25 cellular contexts compared by ENCODE assay signal in the genomic region with DNA sequence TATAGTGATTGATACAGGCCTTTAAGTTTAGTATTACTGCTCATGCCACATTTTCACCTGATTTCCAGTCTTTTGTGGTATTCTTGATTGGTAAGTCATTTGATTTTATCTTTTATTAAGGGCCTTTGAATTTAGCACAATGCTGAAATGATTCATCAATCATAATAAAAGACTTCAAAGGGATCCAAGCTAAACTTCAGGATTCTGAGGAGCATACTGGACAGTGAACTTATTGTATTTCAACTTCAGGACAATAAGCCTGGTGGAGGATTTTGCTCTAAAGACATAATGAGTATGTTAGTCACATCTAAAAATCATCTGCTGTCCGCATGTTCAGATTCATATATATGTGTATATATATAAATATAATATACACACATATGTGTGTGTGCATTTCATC.
DNase-seq lines count a peak whose midpoint lies in the region; ATAC-seq, FAIRE-seq and TF ChIP-seq lines count a peak whose summit lies in the region.
"Had no signal": no experiment of that assay in that cellular context is flagged by ENCODE, and none has a peak within 500 bp of the region (broad histone marks: within the 10 kb centered on the region; RNA-seq: fewer than 3 reads in every experiment).

No MANE protein-coding gene starts in this region.

- CTCF ChIA-PET in mammary epithelial cell (lab: Charles Lee; ENCODE audit: low non-redundant PET) (no interaction called here), MCF 10A (lab: Yijun Ruan, JAX) (interaction anchor here (0.5 kb wide), 1 partner anchor 282 kb away, joined by 3 read pairs; no protein-coding TSS in a partner anchor), PC-3 (lab: Charles Lee) (no interaction called here)

- H3K9me3 ChIP-seq in mammary epithelial cell (replicated peaks; ENCODE audit: insufficient read depth, low read length) (no peaks in the 10 kb centered on the region), PC-3 (ENCODE audit: low read length) (no peaks in the 10 kb centered on the region), astrocyte (ENCODE audit: insufficient read depth, low read depth, low read length) (no peaks in the 10 kb centered on the region)
- H3K9me3 ChIP-seq: A549, BE2C had no signal

- no peaks in the 10 kb centered on the region for H3K36me3 ChIP-seq in mammary epithelial cell (ENCODE audit: insufficient read depth, low read length)
- no peaks in the 10 kb centered on the region for H3K36me3 ChIP-seq in PC-3 (ENCODE audit: low read depth, low read length)
- no peaks in the 10 kb centered on the region for H3K36me3 ChIP-seq in astrocyte (ENCODE audit: insufficient read depth, low read length)
- H3K36me3 ChIP-seq: BE2C; BLaER1 treated with 17β-estradiol and CSF1 and Interleukin-3, amounts not matched to agents 10 nM and 100 nM had no signal

- no TSS peak for BruUV-seq in mammary epithelial cell (replicated peaks; lab: Mats Ljungman, UMichigan)
- BruUV-seq in MCF 10A (replicated peaks; lab: Mats Ljungman, UMichigan): no TSS peak
- no TSS peak for BruUV-seq in PC-3 (replicated peaks; lab: Mats Ljungman, UMichigan)

- no peaks in the 10 kb centered on the region for H3K9me3 Mint-ChIP-seq in MCF 10A (ENCODE audit: unreplicated experiment)
- peaks cover 8% of the 10 kb centered on the region for H3K9me3 Mint-ChIP-seq in astrocyte (ENCODE audit: unreplicated experiment)
- H3K9me3 Mint-ChIP-seq: HFFc6 had no signal

- H4K20me1 ChIP-seq in mammary epithelial cell (ENCODE audit: insufficient read depth, low read length) (no peaks in the 10 kb centered on the region), PC-3 (ENCODE audit: low read length) (no peaks in the 10 kb centered on the region), astrocyte (ENCODE audit: insufficient read depth, low read length) (no peaks in the 10 kb centered on the region)
- H4K20me1 ChIP-seq: BLaER1 treated with 17β-estradiol and CSF1 and Interleukin-3, amounts not matched to agents 10 nM and 100 nM had no signal

- no peak overlapping the region for H3K27ac Mint-ChIP-seq in MCF 10A (ENCODE audit: low read depth, unreplicated experiment)
- no peak overlapping the region for H3K27ac Mint-ChIP-seq in astrocyte (ENCODE audit: unreplicated experiment)
- H3K27ac Mint-ChIP-seq: CD14-positive monocyte; CD4-positive, alpha-beta T cell; CD8-positive, alpha-beta memory T cell; GM23338; H9; HFFc6 had no signal

- H3K4me3 Mint-ChIP-seq in MCF 10A (ENCODE audit: unreplicated experiment): no peak overlapping the region
- no peak overlapping the region for H3K4me3 Mint-ChIP-seq in astrocyte (ENCODE audit: unreplicated experiment)
- H3K4me3 Mint-ChIP-seq: CD14-positive monocyte; CD4-positive, alpha-beta T cell; CD8-positive, alpha-beta memory T cell; GM23338; H9; HFFc6 had no signal

- no peak for TF ChIP-seq CTCF in mammary epithelial cell (conservative IDR thresholded peaks at IDR 0.05 in 1 of 2, IDR thresholded peaks at IDR 0.05 in 1 of 2; ENCODE audit: extremely low read depth in 1 of 2, insufficient read depth in 1 of 2, low read depth in 1 of 2, low read length in 2 of 2)
- no peak for TF ChIP-seq CTCF in MCF 10A (IDR thresholded peaks at IDR 0.05; ENCODE audit: unreplicated experiment)
- TF ChIP-seq CTCF in PC-3 (conservative IDR thresholded peaks at IDR 0.05; ENCODE audit: low read depth, low read length): no peak
- TF ChIP-seq CTCF in astrocyte (IDR thresholded peaks at IDR 0.05; ENCODE audit: insufficient read depth, low read depth, low read length): no peak

- H3K27ac ChIP-seq in mammary epithelial cell (ENCODE audit: insufficient read depth, low read depth, low read length): no peak overlapping the region
- H3K27ac ChIP-seq in PC-3 (ENCODE audit: low read length): no peak overlapping the region
- no peak overlapping the region for H3K27ac ChIP-seq in astrocyte (ENCODE audit: low read depth, low read length)
- H3K27ac ChIP-seq: A549; BLaER1 treated with 17β-estradiol and CSF1 and Interleukin-3, amounts not matched to agents 10 nM and 100 nM had no signal

- no peak overlapping the region for H3K4me3 ChIP-seq in mammary epithelial cell (replicated peaks in 1 of 3; ENCODE audit: insufficient read depth in 1 of 3, low read depth in 2 of 3, low read length in 3 of 3)
- no peak overlapping the region for H3K4me3 ChIP-seq in PC-3 (ENCODE audit: low read length)
- H3K4me3 ChIP-seq in astrocyte (ENCODE audit: insufficient read depth, low read depth, low read length): no peak overlapping the region
- H3K4me3 ChIP-seq: A549; BLaER1 treated with 17β-estradiol and CSF1 and Interleukin-3, amounts not matched to agents 10 nM and 100 nM; GM12878; GM23338 had no signal

- peak; percentile 15; the same call in 1 of the 2 replicates for ATAC-seq in PC-3
- ATAC-seq: A549, GM12878, GM23338 had no signal

- H3K36me3 Mint-ChIP-seq in MCF 10A (ENCODE audit: insufficient read depth, unreplicated experiment) (no peaks in the 10 kb centered on the region), astrocyte (ENCODE audit: low read depth, unreplicated experiment) (no peaks in the 10 kb centered on the region)
- H3K36me3 Mint-ChIP-seq: CD14-positive monocyte; CD8-positive, alpha-beta memory T cell had no signal

- H3K79me2 ChIP-seq in mammary epithelial cell (ENCODE audit: insufficient read depth, low read length) (no peaks in the 10 kb centered on the region), PC-3 (ENCODE audit: low read length) (no peaks in the 10 kb centered on the region), astrocyte (ENCODE audit: insufficient read depth, low read length) (no peaks in the 10 kb centered on the region)

- FAIRE-seq in astrocyte (lab: Jason Lieb, UNC): no peak
- FAIRE-seq: A549, G401.6, GM12878, GM19239 had no signal

- POLR2A ChIA-PET in MCF 10A (lab: Yijun Ruan, JAX): no interaction called here
- POLR2A ChIA-PET in PC-3 (lab: Charles Lee; ENCODE audit: unreplicated experiment): no interaction called here

- dilution Hi-C loops in mammary epithelial cell (cut with HindIII; ENCODE audit: low sequenced_read_pairs): loop anchor here (25.0 kb wide), 1 partner anchor 415 kb away; no protein-coding TSS in a partner anchor

- intact Hi-C loops in mammary epithelial cell (cut with micrococcal nuclease) (no loop called here), MCF 10A (cut with micrococcal nuclease) (no loop called here), PC-3 (cut with micrococcal nuclease) (no loop called here), head of caudate nucleus (cut with DNase I) (no loop called here)

- in situ Hi-C loops in mammary epithelial cell (cut with MboI; ENCODE audit: low sequenced_read_pairs in 2 of 2): loop anchor here (25.0 kb wide), 2 partner anchors 565 to 1115 kb away; no protein-coding TSS in a partner anchor

- H3K4me1 ChIP-seq in mammary epithelial cell (ENCODE audit: insufficient read depth, low read length) (no peaks in the 10 kb centered on the region), PC-3 (ENCODE audit: insufficient read depth, low read length) (no peaks in the 10 kb centered on the region), astrocyte (ENCODE audit: insufficient read depth, low read length) (no peaks in the 10 kb centered on the region)
- H3K4me1 ChIP-seq: A549, BE2C had no signal

- H3K27me3 Mint-ChIP-seq in MCF 10A (ENCODE audit: insufficient read depth, unreplicated experiment) (peaks cover 15% of the 10 kb centered on the region), astrocyte (ENCODE audit: low read depth, unreplicated experiment) (peaks cover 9% of the 10 kb centered on the region)

- peak; percentile 52 for DNase-seq in mammary epithelial cell
- DNase-seq in MCF 10A (ENCODE audit: unreplicated experiment): no peak
- DNase-seq in PC-3: peak; percentile 13
- DNase-seq in astrocyte (ENCODE audit: low read depth): peak; percentile 6
- DNase-seq in head of caudate nucleus: no peak
- DNase-seq in SW 1271 (lab: John Stamatoyannopoulos, UW): no peak
- DNase-seq: 8988T; ACHN; AML-193; BE2C; Calu3; CD4-positive, alpha-beta T cell; CD8-positive, alpha-beta memory T cell; COR-L47; DMS153; DND-41; H9; HFFc6 had no signal

- no peaks in the 10 kb centered on the region for H3K4me1 Mint-ChIP-seq in MCF 10A (ENCODE audit: insufficient read depth, unreplicated experiment)
- H3K4me1 Mint-ChIP-seq in astrocyte (ENCODE audit: low read depth, unreplicated experiment): no peaks in the 10 kb centered on the region
- H3K4me1 Mint-ChIP-seq: CD8-positive, alpha-beta memory T cell had no signal

- H3K9ac ChIP-seq in mammary epithelial cell (ENCODE audit: insufficient read depth, low read length): no peak overlapping the region
- no peak overlapping the region for H3K9ac ChIP-seq in PC-3 (ENCODE audit: low read length)
- no peak overlapping the region for H3K9ac ChIP-seq in astrocyte (ENCODE audit: low read length)
- H3K9ac ChIP-seq: BLaER1 treated with 17β-estradiol and CSF1 and Interleukin-3, amounts not matched to agents 10 nM and 100 nM had no signal

- H3F3A ChIP-seq in PC-3 (ENCODE audit: low read length, unreplicated experiment): no peaks in the 10 kb centered on the region

- WGBS in mammary epithelial cell (ENCODE audit: low coverage, missing lambda C conversion rate): 33% methylated on average over 1 of the region's 1 CpG

- no peak overlapping the region for H3K4me2 ChIP-seq in mammary epithelial cell (ENCODE audit: insufficient read depth, low read depth, low read length)
- H3K4me2 ChIP-seq in PC-3 (ENCODE audit: low read length): no peak overlapping the region
- no peak overlapping the region for H3K4me2 ChIP-seq in astrocyte (ENCODE audit: low read length)
- H3K4me2 ChIP-seq: A549; BLaER1 treated with 17β-estradiol and CSF1 and Interleukin-3, amounts not matched to agents 10 nM and 100 nM; GM23338 had no signal

- H3K27me3 ChIP-seq in mammary epithelial cell (ENCODE audit: insufficient read depth, low read length) (no peaks in the 10 kb centered on the region), PC-3 (ENCODE audit: low read length) (no peaks in the 10 kb centered on the region), astrocyte (ENCODE audit: insufficient read depth, low read length) (peaks cover 5% of the 10 kb centered on the region)
- H3K27me3 ChIP-seq: BE2C; BLaER1 treated with 17β-estradiol and CSF1 and Interleukin-3, amounts not matched to agents 10 nM and 100 nM had no signal

- H2AFZ ChIP-seq in mammary epithelial cell (ENCODE audit: low read depth, low read length) (no peak overlapping the region), PC-3 (ENCODE audit: low read length) (no peak overlapping the region), astrocyte (ENCODE audit: low read depth, low read length) (no peak overlapping the region)
- H2AFZ ChIP-seq: GM23338 had no signal

- H3K9me2 ChIP-seq in PC-3 (replicated peaks; ENCODE audit: low read length): no peaks in the 10 kb centered on the region

Comparison
In these comparisons a context has a peak if more than half of its experiments do, and no peak if none do; other contexts are left out.
1. DNase-seq: peak in mammary epithelial cell (single experiment), PC-3 (single experiment) and astrocyte (single experiment); none in MCF 10A (single experiment), head of caudate nucleus (0 of 42) and SW 1271 (0 of 2).